In the genomic region with DNA sequence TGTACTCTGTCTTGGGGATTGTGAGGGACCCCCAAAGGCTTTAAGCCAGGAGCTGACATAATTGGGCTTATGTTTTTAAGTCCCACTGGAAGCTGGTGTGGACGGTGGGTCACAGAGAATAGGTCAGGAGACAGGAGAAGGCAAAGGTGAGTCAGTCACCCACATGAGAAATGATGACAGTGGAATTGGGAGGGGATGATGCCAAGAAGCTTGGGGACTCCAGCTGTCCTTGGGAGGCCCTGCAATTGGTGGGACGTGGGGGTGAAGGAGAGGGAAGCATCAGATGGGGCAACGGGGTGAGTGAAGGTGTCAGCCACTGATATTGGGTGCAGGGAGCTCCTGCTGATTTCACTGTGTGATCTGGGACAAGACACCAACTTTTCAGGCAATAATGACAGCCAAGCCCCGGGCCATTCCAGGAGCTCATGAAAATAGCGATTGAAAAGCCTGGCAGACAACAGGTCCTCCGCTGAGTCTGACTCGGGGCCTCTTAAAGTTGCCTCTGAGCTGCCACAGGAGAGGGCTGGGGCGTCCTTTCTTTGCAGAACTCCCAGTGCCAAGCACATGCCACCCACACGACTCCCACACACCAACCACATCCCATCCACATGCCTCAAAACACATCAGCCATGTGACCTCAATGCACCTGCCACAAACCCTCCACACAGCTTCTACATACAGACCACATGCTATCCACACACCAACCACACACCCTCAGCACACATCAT, we compare ENCODE assay signal across 1 cellular context.
TF ChIP-seq lines count a peak whose summit lies in the region.

No MANE protein-coding gene starts in this region.

TF ChIP-seq in H1, 55 proteins besides CTCF, POLR2A, EP300 and RAD21:
- TF ChIP-seq GABPA (IDR thresholded peaks at IDR 0.05; ENCODE audit: borderline replicate concordance, insufficient read depth, low read length): no peak
- no peak for TF ChIP-seq SP4 (IDR thresholded peaks at IDR 0.05; ENCODE audit: low read length)
